ENCODE assay signal across 8 cellular contexts in the genomic region with DNA sequence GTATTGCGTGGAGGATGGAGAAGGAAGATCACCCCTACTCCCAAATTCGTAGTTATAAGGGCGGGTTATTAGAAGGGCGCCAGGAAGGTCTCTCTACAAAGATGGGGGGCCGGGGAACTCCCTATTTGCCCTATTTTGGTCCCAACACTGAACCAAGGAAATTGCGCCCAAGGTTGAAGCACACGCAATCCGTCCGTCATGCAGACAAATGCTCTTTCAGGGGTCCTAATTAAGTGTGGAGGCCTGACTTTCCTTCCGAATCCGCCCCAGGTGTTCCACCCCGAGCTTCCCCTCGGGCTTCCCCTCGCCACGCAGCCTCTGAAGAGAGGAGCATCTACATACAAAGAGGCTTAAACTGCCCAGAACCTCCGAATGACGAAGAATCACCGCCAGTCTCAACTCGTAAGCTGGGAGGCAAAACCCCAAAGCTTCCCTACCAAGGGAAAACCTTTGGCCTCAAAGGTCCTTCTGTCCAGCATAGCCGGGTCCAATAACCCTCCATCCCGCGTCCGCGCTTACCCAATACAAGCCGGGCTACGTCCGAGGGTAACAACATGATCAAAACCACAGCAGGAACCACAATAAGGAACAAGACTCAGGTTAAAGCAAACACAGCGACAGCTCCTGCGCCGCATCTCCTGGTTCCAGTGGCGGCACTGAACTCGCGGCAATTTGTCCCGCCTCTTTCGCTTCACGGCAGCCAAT. TPM values are rescaled to one million over a fixed set of nuclear protein-coding genes. Genes with fewer than 3 reads are reported as not detected.
DNase-seq lines count a peak whose midpoint lies in the region; ATAC-seq and TF ChIP-seq lines count a peak whose summit lies in the region.
"Had no signal": no experiment of that assay in that cellular context is flagged by ENCODE, and none has a peak within 500 bp of the region (broad histone marks: within the 10 kb centered on the region; RNA-seq: fewer than 3 reads in every experiment).

Gene NPAT, minus strand, starts transcription at position 658 of the 705 bp plus-strand sequence. Its CDS starts 102 bp downstream, at position 556.

- no peaks in the 10 kb centered on the region for H3K27me3 ChIP-seq in left ventricle myocardium inferior (ENCODE audit: low read depth)

- no peaks in the 10 kb centered on the region for H3K36me3 ChIP-seq in left ventricle myocardium inferior

- peak within 1 kb of the TSS; percentile 75 for H3K4me3 ChIP-seq in left ventricle myocardium inferior
- H3K4me3 ChIP-seq in skeletal muscle cell (ENCODE audit: low read depth, low read length) = peak within 1 kb of the TSS; percentile 86

- POLR2A ChIA-PET in activated CD8-positive, alpha-beta T cell treated with anti-CD3 and anti-CD28 coated beads, Interleukin-2, amount 10 ng/mL, durations not matched to agents 7 days and 5 days (lab: Charles Lee) = interaction anchor here (0.6 to 9.2 kb wide), 13 partner anchors 9 to 113 kb away, joined by 3 to 375 read pairs (median 5); partner anchors contain the start of gene ACAT1

- peaks cover 41% of the 10 kb centered on the region for H3K4me1 Mint-ChIP-seq in activated CD8-positive, alpha-beta T cell treated with anti-CD3 and anti-CD28 coated beads, Interleukin-2, amount 10 ng/mL, durations not matched to agents 7 days and 5 days (ENCODE audit: low read depth)

- H3K27ac ChIP-seq in left ventricle myocardium inferior (replicated peaks) = peak within 1 kb of the TSS; percentile 96

- no peak for DNase-seq in activated CD8-positive, alpha-beta T cell treated with anti-CD3 and anti-CD28 coated beads, Interleukin-2, amount 10 ng/mL, durations not matched to agents 7 days and 5 days
- DNase-seq in left ventricle myocardium inferior (no peak), skeletal muscle cell (ENCODE audit: low read depth) (no peak), NCI-H526 (lab: John Stamatoyannopoulos, UW) (no peak), HPDE6-E6E7 (ENCODE audit: extremely low spot score) (no peak)

- no peaks in the 10 kb centered on the region for H3K9me3 ChIP-seq in left ventricle myocardium inferior (replicated peaks)

- no peaks in the 10 kb centered on the region for H3K9me3 Mint-ChIP-seq in activated CD8-positive, alpha-beta T cell treated with anti-CD3 and anti-CD28 coated beads, Interleukin-2, amount 10 ng/mL, durations not matched to agents 7 days and 5 days (ENCODE audit: insufficient read depth)
- H3K9me3 Mint-ChIP-seq: dendritic cell treated with granulocyte-macrophage colony-stimulating factor and Interleukin-4, amounts not matched to agents 40 ng/mL and 50 ng/mL, for 4 days had no signal

- CTCF ChIA-PET in activated CD8-positive, alpha-beta T cell treated with anti-CD3 and anti-CD28 coated beads, Interleukin-2, amount 10 ng/mL, durations not matched to agents 7 days and 5 days (lab: Charles Lee) = interaction anchor here (0.7 to 7.5 kb wide), 13 partner anchors 9 to 442 kb away, joined by 3 to 111 read pairs (median 4); partner anchors contain the start of gene CUL5

- no peak within 1 kb of the TSS for H3K27ac Mint-ChIP-seq in activated CD8-positive, alpha-beta T cell treated with anti-CD3 and anti-CD28 coated beads, Interleukin-2, amount 10 ng/mL, durations not matched to agents 7 days and 5 days
- H3K27ac Mint-ChIP-seq: dendritic cell treated with granulocyte-macrophage colony-stimulating factor and Interleukin-4, amounts not matched to agents 40 ng/mL and 50 ng/mL, for 4 days had no signal

- intact Hi-C loops in left ventricle myocardium inferior (cut with micrococcal nuclease) = loop anchor here (5.0 kb wide), 1 partner anchor 100 kb away; the partner anchor contains the start of gene ACAT1

- peaks cover 68% of the 10 kb centered on the region for H3K36me3 Mint-ChIP-seq in activated CD8-positive, alpha-beta T cell treated with anti-CD3 and anti-CD28 coated beads, Interleukin-2, amount 10 ng/mL, durations not matched to agents 7 days and 5 days (ENCODE audit: low read depth)

- H3K4me1 ChIP-seq in left ventricle myocardium inferior = peaks cover 64% of the 10 kb centered on the region

- H3K4me3 Mint-ChIP-seq in activated CD8-positive, alpha-beta T cell treated with anti-CD3 and anti-CD28 coated beads, Interleukin-2, amount 10 ng/mL, durations not matched to agents 7 days and 5 days = no peak within 1 kb of the TSS
- H3K4me3 Mint-ChIP-seq: dendritic cell treated with granulocyte-macrophage colony-stimulating factor and Interleukin-4, amounts not matched to agents 40 ng/mL and 50 ng/mL, for 4 days had no signal

- no peak for TF ChIP-seq CTCF in left ventricle myocardium inferior (IDR thresholded peaks at IDR 0.05; ENCODE audit: borderline replicate concordance)

- H3K27me3 Mint-ChIP-seq in activated CD8-positive, alpha-beta T cell treated with anti-CD3 and anti-CD28 coated beads, Interleukin-2, amount 10 ng/mL, durations not matched to agents 7 days and 5 days (ENCODE audit: low read depth) = no peaks in the 10 kb centered on the region
- H3K27me3 Mint-ChIP-seq: dendritic cell treated with granulocyte-macrophage colony-stimulating factor and Interleukin-4, amounts not matched to agents 40 ng/mL and 50 ng/mL, for 4 days had no signal

- peak; percentile 4 for ATAC-seq in GM18907 (IDR thresholded peaks at IDR 0.05; ENCODE audit: unreplicated experiment)
- ATAC-seq in HG03097 (IDR thresholded peaks at IDR 0.05; ENCODE audit: low FRiP score, unreplicated experiment) = peak; percentile 0
- ATAC-seq in activated CD8-positive, alpha-beta T cell treated with anti-CD3 and anti-CD28 coated beads, Interleukin-2, amount 10 ng/mL, durations not matched to agents 7 days and 5 days = no peak

RNA-seq across cellular contexts. Expression of gene NPAT, which starts in this region (rescaled TPM):
- total RNA-seq in activated CD8-positive, alpha-beta T cell treated with anti-CD3 and anti-CD28 coated beads, Interleukin-2, amount 10 ng/mL, durations not matched to agents 7 days and 5 days = 10 to 100 TPM; 46.7 to 57.2 TPM
- 6.3 TPM for total RNA-seq in left ventricle myocardium inferior
